Comparison of ENCODE assay signal across 1 cellular context in the genomic region with DNA sequence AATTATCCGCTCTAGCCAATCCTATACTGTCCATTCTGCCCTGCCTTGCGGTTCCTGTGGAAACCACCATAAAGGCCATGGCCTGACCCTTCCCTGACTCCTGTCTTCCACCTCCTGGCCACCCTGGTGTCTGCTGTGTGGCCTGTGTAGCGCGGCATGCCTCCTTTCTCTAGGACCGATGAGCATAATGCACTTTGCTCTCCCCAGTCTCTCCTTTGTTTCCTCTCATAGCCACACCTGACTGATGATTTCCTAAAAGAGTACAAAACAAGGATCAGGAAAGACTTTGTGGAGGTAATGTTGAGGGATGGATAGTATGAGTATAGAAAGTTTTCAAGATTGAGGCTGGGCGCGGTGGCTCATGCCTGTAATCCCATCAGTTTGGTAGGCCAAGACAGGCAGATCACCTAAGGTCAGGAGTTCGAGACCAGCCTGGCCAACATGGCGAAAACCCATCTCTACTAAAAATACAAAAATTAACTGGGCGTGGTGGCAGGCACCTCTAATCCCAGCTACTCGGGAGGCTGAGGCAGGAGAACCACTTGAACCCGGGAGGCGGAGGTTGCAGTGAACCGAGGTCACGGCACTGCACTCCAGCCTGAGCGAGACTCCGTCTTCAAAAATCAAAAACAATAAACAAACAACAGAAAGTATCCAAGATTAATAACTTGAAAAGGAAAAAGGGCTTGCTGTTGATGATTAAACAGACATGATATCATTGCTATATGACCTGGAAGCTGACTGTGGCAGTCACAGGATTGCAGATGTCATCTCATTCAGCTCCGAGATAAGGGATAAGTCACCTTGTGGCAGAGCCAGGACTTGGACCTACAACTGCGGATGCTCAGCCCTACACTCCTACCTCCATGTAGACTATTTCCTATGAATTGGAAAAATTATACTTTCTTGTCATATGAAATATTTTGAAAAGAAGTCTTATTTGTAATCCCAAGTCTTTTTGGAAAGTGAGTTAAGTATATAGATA.
A peak's percentile ranks its signal among the peaks of the same experiment; 100 is the strongest.
TF ChIP-seq lines count a peak whose summit lies in the region.

No MANE protein-coding gene starts in this region.

TF ChIP-seq in HepG2, 621 proteins besides CTCF, POLR2A, EP300 and RAD21 (continued from another document and continues in another):
- TF ChIP-seq AKNA (CRISPR knock-in tag; IDR thresholded peaks at IDR 0.05; ENCODE audit: borderline replicate concordance) (no peak), ZNF224 (CRISPR knock-in tag; IDR thresholded peaks at IDR 0.05) (no peak), CCAR2 (optimal IDR thresholded peaks at IDR 0.05; ENCODE audit: low read depth, low read length) (no peak), ZNF142 (CRISPR knock-in tag; IDR thresholded peaks at IDR 0.05) (no peak), BCL6 (CRISPR knock-in tag; IDR thresholded peaks at IDR 0.05) (peak; percentile 76), ZNF737 (CRISPR knock-in tag; IDR thresholded peaks at IDR 0.05; ENCODE audit: borderline replicate concordance) (no peak), ZC3H13 (CRISPR knock-in tag; IDR thresholded peaks at IDR 0.05) (0 out of 2 replicates have a peak, but pooled peaks have one; percentile 33), ZNF260 (CRISPR knock-in tag; IDR thresholded peaks at IDR 0.05; ENCODE audit: borderline replicate concordance, low read depth) (no peak), HHEX (CRISPR knock-in tag; IDR thresholded peaks at IDR 0.05) (no peak), ZNF382 (CRISPR knock-in tag; IDR thresholded peaks at IDR 0.05; ENCODE audit: borderline replicate concordance) (no peak), MLLT10 (CRISPR knock-in tag; IDR thresholded peaks at IDR 0.05) (no peak), CBX2 (IDR thresholded peaks at IDR 0.05; ENCODE audit: low read depth, low read length) (no peak), CBX2 (CRISPR knock-in tag; IDR thresholded peaks at IDR 0.05; ENCODE audit: low read depth) (no peak), ZFP36 (IDR thresholded peaks at IDR 0.05; ENCODE audit: borderline replicate concordance, low read depth, low read length, partially characterized antibody) (no peak), SNRNP70 (IDR thresholded peaks at IDR 0.05; ENCODE audit: low read depth, low read length) (no peak), NFIC (IDR thresholded peaks at IDR 0.05; ENCODE audit: low read length) (0 out of 2 replicates have a peak, but pooled peaks have one; percentile 22), GPN1 (CRISPR knock-in tag; IDR thresholded peaks at IDR 0.05; ENCODE audit: borderline replicate concordance) (no peak), ZBTB49 (CRISPR knock-in tag; IDR thresholded peaks at IDR 0.05; ENCODE audit: borderline replicate concordance) (no peak), PATZ1 (CRISPR knock-in tag; IDR thresholded peaks at IDR 0.05) (0 out of 2 replicates have a peak, but pooled peaks have one; percentile 26)
- TF ChIP-seq, protein P1, sequence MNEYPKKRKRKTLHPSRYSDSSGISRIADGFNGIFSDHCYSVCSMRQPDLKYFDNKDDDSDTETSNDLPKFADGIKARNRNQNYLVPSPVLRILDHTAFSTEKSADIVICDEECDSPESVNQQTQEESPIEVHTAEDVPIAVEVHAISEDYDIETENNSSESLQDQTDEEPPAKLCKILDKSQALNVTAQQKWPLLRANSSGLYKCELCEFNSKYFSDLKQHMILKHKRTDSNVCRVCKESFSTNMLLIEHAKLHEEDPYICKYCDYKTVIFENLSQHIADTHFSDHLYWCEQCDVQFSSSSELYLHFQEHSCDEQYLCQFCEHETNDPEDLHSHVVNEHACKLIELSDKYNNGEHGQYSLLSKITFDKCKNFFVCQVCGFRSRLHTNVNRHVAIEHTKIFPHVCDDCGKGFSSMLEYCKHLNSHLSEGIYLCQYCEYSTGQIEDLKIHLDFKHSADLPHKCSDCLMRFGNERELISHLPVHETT (CRISPR knock-in tag; conservative IDR thresholded peaks at IDR 0.05), result no peak; the same call in 1 of the 2 replicates
- TF ChIP-seq, protein P2, sequence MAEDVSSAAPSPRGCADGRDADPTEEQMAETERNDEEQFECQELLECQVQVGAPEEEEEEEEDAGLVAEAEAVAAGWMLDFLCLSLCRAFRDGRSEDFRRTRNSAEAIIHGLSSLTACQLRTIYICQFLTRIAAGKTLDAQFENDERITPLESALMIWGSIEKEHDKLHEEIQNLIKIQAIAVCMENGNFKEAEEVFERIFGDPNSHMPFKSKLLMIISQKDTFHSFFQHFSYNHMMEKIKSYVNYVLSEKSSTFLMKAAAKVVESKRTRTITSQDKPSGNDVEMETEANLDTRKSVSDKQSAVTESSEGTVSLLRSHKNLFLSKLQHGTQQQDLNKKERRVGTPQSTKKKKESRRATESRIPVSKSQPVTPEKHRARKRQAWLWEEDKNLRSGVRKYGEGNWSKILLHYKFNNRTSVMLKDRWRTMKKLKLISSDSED (CRISPR knock-in tag; IDR thresholded peaks at IDR 0.05), result no peak
- TF ChIP-seq, protein P3, sequence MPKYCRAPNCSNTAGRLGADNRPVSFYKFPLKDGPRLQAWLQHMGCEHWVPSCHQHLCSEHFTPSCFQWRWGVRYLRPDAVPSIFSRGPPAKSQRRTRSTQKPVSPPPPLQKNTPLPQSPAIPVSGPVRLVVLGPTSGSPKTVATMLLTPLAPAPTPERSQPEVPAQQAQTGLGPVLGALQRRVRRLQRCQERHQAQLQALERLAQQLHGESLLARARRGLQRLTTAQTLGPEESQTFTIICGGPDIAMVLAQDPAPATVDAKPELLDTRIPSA (CRISPR knock-in tag; IDR thresholded peaks at IDR 0.05; ENCODE audit: borderline replicate concordance), result no peak
- TF ChIP-seq, protein P4, sequence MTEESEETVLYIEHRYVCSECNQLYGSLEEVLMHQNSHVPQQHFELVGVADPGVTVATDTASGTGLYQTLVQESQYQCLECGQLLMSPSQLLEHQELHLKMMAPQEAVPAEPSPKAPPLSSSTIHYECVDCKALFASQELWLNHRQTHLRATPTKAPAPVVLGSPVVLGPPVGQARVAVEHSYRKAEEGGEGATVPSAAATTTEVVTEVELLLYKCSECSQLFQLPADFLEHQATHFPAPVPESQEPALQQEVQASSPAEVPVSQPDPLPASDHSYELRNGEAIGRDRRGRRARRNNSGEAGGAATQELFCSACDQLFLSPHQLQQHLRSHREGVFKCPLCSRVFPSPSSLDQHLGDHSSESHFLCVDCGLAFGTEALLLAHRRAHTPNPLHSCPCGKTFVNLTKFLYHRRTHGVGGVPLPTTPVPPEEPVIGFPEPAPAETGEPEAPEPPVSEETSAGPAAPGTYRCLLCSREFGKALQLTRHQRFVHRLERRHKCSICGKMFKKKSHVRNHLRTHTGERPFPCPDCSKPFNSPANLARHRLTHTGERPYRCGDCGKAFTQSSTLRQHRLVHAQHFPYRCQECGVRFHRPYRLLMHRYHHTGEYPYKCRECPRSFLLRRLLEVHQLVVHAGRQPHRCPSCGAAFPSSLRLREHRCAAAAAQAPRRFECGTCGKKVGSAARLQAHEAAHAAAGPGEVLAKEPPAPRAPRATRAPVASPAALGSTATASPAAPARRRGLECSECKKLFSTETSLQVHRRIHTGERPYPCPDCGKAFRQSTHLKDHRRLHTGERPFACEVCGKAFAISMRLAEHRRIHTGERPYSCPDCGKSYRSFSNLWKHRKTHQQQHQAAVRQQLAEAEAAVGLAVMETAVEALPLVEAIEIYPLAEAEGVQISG (CRISPR knock-in tag; IDR thresholded peaks at IDR 0.05), result peak; percentile 38; the same call in 1 of the 2 replicates
